Comparison of ENCODE assay signal across 8 cellular contexts in the genomic region with DNA sequence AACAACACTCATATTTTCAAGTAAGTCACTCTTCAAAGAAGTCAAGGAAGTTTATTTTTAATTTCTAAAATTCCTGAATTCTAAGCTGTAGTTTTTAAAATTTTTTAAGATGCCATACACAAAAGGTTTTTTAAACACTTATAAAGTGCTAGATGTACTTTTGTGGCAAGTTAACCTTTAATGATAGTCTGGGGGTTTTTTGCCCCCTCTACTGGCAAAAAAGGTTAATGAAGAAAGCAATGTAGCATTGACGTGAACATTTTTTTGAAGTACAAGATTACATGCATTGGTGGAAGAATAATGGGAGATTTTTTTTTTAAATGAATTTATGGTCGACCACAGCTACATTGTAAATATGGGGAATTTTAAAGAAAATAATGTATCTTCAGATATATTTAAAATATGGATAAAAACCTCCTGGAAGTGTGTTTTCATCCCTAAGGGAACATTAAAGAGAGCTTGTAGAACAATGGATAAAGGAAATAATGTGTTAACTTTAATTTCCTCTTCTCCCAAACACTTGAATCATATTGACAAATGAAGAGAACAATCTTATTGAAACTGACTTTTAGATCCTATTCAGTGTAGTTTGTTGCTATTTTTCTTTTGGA. TPM values are rescaled to one million over a fixed set of nuclear protein-coding genes. Genes with fewer than 3 reads are reported as not detected.
DNase-seq lines count a peak whose midpoint lies in the region; ATAC-seq and TF ChIP-seq lines count a peak whose summit lies in the region.

No MANE protein-coding gene starts in this region.

- peak; percentile 41 for ATAC-seq in HG03175 (IDR thresholded peaks at IDR 0.05; ENCODE audit: unreplicated experiment)

- no peak overlapping the region for H3K4me3 ChIP-seq in spleen

- H3K27me3 ChIP-seq in spleen (replicated peaks in 1 of 7), result no peaks in the 10 kb centered on the region

- 12 to 21% (median 15%) methylated on average over 2 of the region's 2 CpGs for WGBS in spleen, 5 donors

- DNase-seq in NCI-H510A treated with DMSO at 0.1 percent for 48 hours (lab: John Stamatoyannopoulos, UW), result peak; percentile 36
- DNase-seq in NCI-H510A (lab: John Stamatoyannopoulos, UW), result no peak
- DNase-seq in SW 1271 (lab: John Stamatoyannopoulos, UW), result peak; percentile 2 to 36
- DNase-seq in germinal center (ENCODE audit: low spot score), result peak; percentile 36
- no peak for DNase-seq in spleen
- DNase-seq in occipital lobe (lab: John Stamatoyannopoulos, UW), result no peak
- no peak for DNase-seq in SW480 (ENCODE audit: low spot score)

- peak in 10 of 11 experiments; percentile 26 to 69 (median 54) for TF ChIP-seq CTCF in spleen (IDR thresholded peaks at IDR 0.05 in 8 of 11, conservative IDR thresholded peaks at IDR 0.05 in 3 of 11)

- intact Hi-C loops in spleen (cut with DNase I; ENCODE audit: low total_unique reads), result loop anchor here (5.0 kb wide), 1 partner anchor 162 kb away; no protein-coding TSS in a partner anchor

- peaks cover 7 to 95% (median 43%) of the 10 kb centered on the region in 6 donors for H3K4me1 ChIP-seq in spleen

- H3K9me3 ChIP-seq in spleen, result no peaks in the 10 kb centered on the region

- H3K36me3 ChIP-seq in spleen, result peaks cover 0 to 83% (median 37%) of the 10 kb centered on the region in 6 donors

- no peak for TF ChIP-seq POLR2A in spleen (IDR thresholded peaks at IDR 0.05)

- H3K27ac ChIP-seq in spleen, result peak overlapping the region in 1 of 8 donors; percentile 30

RNA-seq across cellular contexts. Expression of a gene that starts 12.6 kb away (rescaled TPM):
- total RNA-seq in spleen (100 to 1,000 TPM in 6 of 7 donors, 10 to 100 TPM in 1; 97.6 to 230 (median 127) TPM), occipital lobe (41.0 TPM)
- polyA plus RNA-seq in spleen, result 10 to 100 TPM; 18.0 to 34.0 (median 19.5) TPM

Comparison
In these comparisons a context has a peak if more than half of its experiments do, and no peak if none do; other contexts are left out.
1. DNase-seq: peak in NCI-H510A treated with DMSO at 0.1 percent for 48 hours (single experiment), SW 1271 (2 of 2) and germinal center (single experiment); none in NCI-H510A (single experiment), spleen (single experiment), occipital lobe (single experiment) and SW480 (single experiment).